Comparison of ENCODE assay signal across 26 cellular contexts in the genomic region with DNA sequence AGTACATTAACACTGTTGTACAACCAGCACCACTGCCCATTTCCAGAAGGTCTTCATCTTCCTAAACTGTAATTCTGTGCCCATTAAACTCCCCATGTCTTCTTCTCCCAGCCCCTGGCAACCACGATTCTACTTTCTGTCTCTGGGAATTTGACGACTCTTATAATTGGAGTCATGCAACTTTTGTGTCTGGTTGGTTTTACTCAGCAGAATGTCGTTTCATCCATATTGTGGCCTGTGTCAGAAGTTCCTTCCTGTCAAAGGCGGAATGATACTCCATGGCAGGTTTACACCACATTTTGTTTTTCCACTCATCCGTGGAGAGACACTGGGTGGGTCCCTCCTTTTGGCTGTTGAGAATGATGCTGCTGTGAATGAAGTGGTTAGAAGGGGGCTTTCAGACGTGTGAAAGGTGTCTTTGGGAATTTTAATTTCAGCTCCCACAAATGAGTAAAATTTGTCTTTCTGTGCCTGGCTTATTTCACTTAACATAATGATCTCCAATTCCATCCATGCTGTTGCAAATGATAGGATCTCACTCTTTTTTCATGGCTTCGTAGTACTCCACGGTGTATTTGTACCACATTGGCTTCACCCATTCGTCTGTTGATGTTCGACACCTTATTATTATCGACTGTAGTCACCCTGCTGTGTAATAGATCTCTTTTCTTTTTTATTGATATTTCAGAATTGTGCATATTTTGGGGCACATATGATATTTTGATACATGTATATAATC.
DNase-seq lines count a peak whose midpoint lies in the region; ATAC-seq and TF ChIP-seq lines count a peak whose summit lies in the region.
"Had no signal": no experiment of that assay in that cellular context is flagged by ENCODE, and none has a peak within 500 bp of the region (broad histone marks: within the 10 kb centered on the region; RNA-seq: fewer than 3 reads in every experiment).

No MANE protein-coding gene starts in this region.

- ATAC-seq in natural killer cell (no peak), GM18868 (IDR thresholded peaks at IDR 0.05; ENCODE audit: unreplicated experiment) (no peak)
- ATAC-seq: GM12878 had no signal

- TF ChIP-seq CTCF in HEK293 (tag by site-specific recombination; IDR thresholded peaks at IDR 0.05) (no peak), VCaP (conservative IDR thresholded peaks at IDR 0.05) (no peak), endodermal cell (conservative IDR thresholded peaks at IDR 0.05) (no peak), natural killer cell (IDR thresholded peaks at IDR 0.05) (no peak)

- H3K36me3 ChIP-seq in HEK293 (ENCODE audit: control insufficient read depth in 2 of 2, insufficient read depth in 1 of 2, low read length in 2 of 2), result no peaks in the 10 kb centered on the region
- no peaks in the 10 kb centered on the region for H3K36me3 ChIP-seq in endodermal cell (ENCODE audit: control insufficient read depth, insufficient read depth, low read length)
- H3K36me3 ChIP-seq: BE2C, BLaER1 had no signal

- intact Hi-C loops in natural killer cell (cut with micrococcal nuclease), result no loop called here

- H3K27ac Mint-ChIP-seq in endodermal cell (no peak overlapping the region), natural killer cell (no peak overlapping the region)
- H3K27ac Mint-ChIP-seq: CD4-positive, alpha-beta memory T cell; CD8-positive, alpha-beta memory T cell had no signal

- H3K4me3 Mint-ChIP-seq in endodermal cell (no peak overlapping the region), natural killer cell (no peak overlapping the region)
- H3K4me3 Mint-ChIP-seq: CD14-positive monocyte; CD4-positive, alpha-beta memory T cell; CD4-positive, CD25-positive, alpha-beta regulatory T cell; CD8-positive, alpha-beta memory T cell had no signal

- H3K27me3 Mint-ChIP-seq in endodermal cell (ENCODE audit: insufficient read depth) (no peaks in the 10 kb centered on the region), natural killer cell (ENCODE audit: low read depth in 2 of 2) (no peaks in the 10 kb centered on the region)

- CTCF ChIA-PET in HEK293 (lab: Yijun Ruan, JAX), result interaction anchor here (0.7 to 2.9 kb wide), 4 partner anchors 11 to 104 kb away, joined by 3 to 15 read pairs (median 8); a partner anchor contains a TSS

- 87 to 91% methylated on average over 8 to 11 of the region's 11 CpGs for WGBS in endodermal cell (ENCODE audit: insufficient coverage in 1 of 2, insufficient read length in 1 of 2), 2 experiments

- no peaks in the 10 kb centered on the region for H3K27me3 ChIP-seq in endodermal cell (ENCODE audit: control insufficient read depth, insufficient read depth, low read length, poor library complexity, severe bottlenecking)
- H3K27me3 ChIP-seq: BE2C had no signal

- no peaks in the 10 kb centered on the region for H3K9me3 ChIP-seq in HEK293 (ENCODE audit: control insufficient read depth, insufficient read depth, low read depth, low read length)
- no peaks in the 10 kb centered on the region for H3K9me3 ChIP-seq in endodermal cell (ENCODE audit: control insufficient read depth, low read length)
- H3K9me3 ChIP-seq: BE2C, BLaER1 had no signal

- H3K4me3 ChIP-seq in HEK293 (ENCODE audit: low read depth, low read length) (no peak overlapping the region), endodermal cell (ENCODE audit: low read length) (no peak overlapping the region)
- H3K4me3 ChIP-seq: BLaER1, GM12878 had no signal

- peak; percentile 1 for DNase-seq in endodermal cell
- peak; percentile 1 for DNase-seq in mesenteric fat pad (ENCODE audit: low spot score)
- DNase-seq in natural killer cell, result no peak
- DNase-seq in hippocampal formation (lab: John Stamatoyannopoulos, UW), result no peak
- DNase-seq in foreskin melanocyte, result no peak
- DNase-seq: 8988T; ACHN; BE2C; C1 segment of cervical spinal cord; CD4-positive, alpha-beta memory T cell; CD4-positive, CD25-positive, alpha-beta regulatory T cell; CD8-positive, alpha-beta memory T cell; COR-L47; DMS 273 treated with DMSO at 0.1 percent for 48 hours; DMS153; DMS53; DMS79; DND-41; EL; GDM1 had no signal

- H3K27ac ChIP-seq in HEK293 (ENCODE audit: extremely low read depth, low read depth, low read length), result no peak overlapping the region
- peak overlapping the region; percentile 65; the same call in 1 of the 2 replicates for H3K27ac ChIP-seq in VCaP
- H3K27ac ChIP-seq in endodermal cell (ENCODE audit: low read depth, low read length), result no peak overlapping the region
- H3K27ac ChIP-seq: BLaER1 had no signal

- no peaks in the 10 kb centered on the region for H3K36me3 Mint-ChIP-seq in endodermal cell (ENCODE audit: low read depth)
- H3K36me3 Mint-ChIP-seq in natural killer cell, result no peaks in the 10 kb centered on the region
- H3K36me3 Mint-ChIP-seq: CD14-positive monocyte; CD4-positive, alpha-beta memory T cell; CD4-positive, CD25-positive, alpha-beta regulatory T cell; CD8-positive, alpha-beta memory T cell had no signal

- POLR2A ChIA-PET in HEK293 (lab: Yijun Ruan, JAX), result no interaction called here

- H3K4me1 Mint-ChIP-seq in endodermal cell, result peaks cover 4% of the 10 kb centered on the region
- peaks cover 0 to 5% of the 10 kb centered on the region in 2 donors for H3K4me1 Mint-ChIP-seq in natural killer cell

- no peak overlapping the region for H3K9ac ChIP-seq in endodermal cell (ENCODE audit: extremely low read depth, low read length, poor library complexity, severe bottlenecking)
- H3K9ac ChIP-seq: BLaER1 had no signal

- no peaks in the 10 kb centered on the region for H3K9me3 Mint-ChIP-seq in endodermal cell
- no peaks in the 10 kb centered on the region for H3K9me3 Mint-ChIP-seq in natural killer cell
- H3K9me3 Mint-ChIP-seq: CD14-positive monocyte; CD4-positive, alpha-beta memory T cell; CD4-positive, CD25-positive, alpha-beta regulatory T cell; CD8-positive, alpha-beta memory T cell had no signal

- H3K4me1 ChIP-seq in HEK293 (ENCODE audit: control insufficient read depth, insufficient read depth, low read length), result no peaks in the 10 kb centered on the region
- no peaks in the 10 kb centered on the region for H3K4me1 ChIP-seq in endodermal cell (ENCODE audit: control insufficient read depth, insufficient read depth, low read length)
- H3K4me1 ChIP-seq: BE2C had no signal

TF ChIP-seq in HEK293, 187 proteins besides CTCF, POLR2A, EP300 and RAD21:
- peak; percentile 77 for TF ChIP-seq ZNF146 (tag by site-specific recombination; IDR thresholded peaks at IDR 0.05)
- no peak for TF ChIP-seq SP3 (tag by site-specific recombination; IDR thresholded peaks at IDR 0.05)

Comparison
In these comparisons a context has a peak if more than half of its experiments do, and no peak if none do; other contexts are left out.
1. DNase-seq: peak in endodermal cell (single experiment) and mesenteric fat pad (single experiment); none in natural killer cell (single experiment), hippocampal formation (0 of 2) and foreskin melanocyte (single experiment).